13 cellular contexts compared by ENCODE assay signal in genomic region chr11:46330154-46330886, GRCh38. TPM values are rescaled to one million over a fixed set of nuclear protein-coding genes. Genes with fewer than 3 reads are reported as not detected.
DNase-seq lines count a peak whose midpoint lies in the region; ATAC-seq and TF ChIP-seq lines count a peak whose summit lies in the region.
"Had no signal": no experiment of that assay in that cellular context is flagged by ENCODE, and none has a peak within 500 bp of the region (broad histone marks: within the 10 kb centered on the region; RNA-seq: fewer than 3 reads in every experiment).

No MANE protein-coding gene starts in this region.

- TF ChIP-seq CTCF in NB4 (IDR thresholded peaks at IDR 0.05; ENCODE audit: low read depth, low read length) (no peak), nephron progenitor cell (IDR thresholded peaks at IDR 0.05) (no peak)

- no peak for TF ChIP-seq POLR2A in NB4 (IDR thresholded peaks at IDR 0.05; ENCODE audit: extremely low read depth, insufficient read length)

- intact Hi-C loops in activated CD4-positive, alpha-beta T cell treated with anti-CD3 and anti-CD28 coated beads, Interleukin-2, amount 10 ng/mL, durations not matched to agents 24 days and 14 days (cut with micrococcal nuclease), result no loop called here

- no peaks in the 10 kb centered on the region for H3K36me3 Mint-ChIP-seq in activated CD4-positive, alpha-beta T cell treated with anti-CD3 and anti-CD28 coated beads, Interleukin-2, amount 10 ng/mL, durations not matched to agents 24 days and 14 days (ENCODE audit: low read depth)
- no peaks in the 10 kb centered on the region for H3K36me3 Mint-ChIP-seq in activated naive CD8-positive, alpha-beta T cell
- no peaks in the 10 kb centered on the region for H3K36me3 Mint-ChIP-seq in nephron progenitor cell (ENCODE audit: low read depth)

- ATAC-seq in GM21381 (IDR thresholded peaks at IDR 0.05; ENCODE audit: unreplicated experiment) (no peak), HG02759 (IDR thresholded peaks at IDR 0.05; ENCODE audit: unreplicated experiment) (no peak)
- ATAC-seq: foreskin keratinocyte had no signal

- peaks cover 25% of the 10 kb centered on the region for H3K4me1 Mint-ChIP-seq in activated CD4-positive, alpha-beta T cell treated with anti-CD3 and anti-CD28 coated beads, Interleukin-2, amount 10 ng/mL, durations not matched to agents 24 days and 14 days
- peaks cover 62% of the 10 kb centered on the region for H3K4me1 Mint-ChIP-seq in activated naive CD8-positive, alpha-beta T cell (ENCODE audit: low read depth)
- peaks cover 53% of the 10 kb centered on the region for H3K4me1 Mint-ChIP-seq in nephron progenitor cell

- H3K27ac Mint-ChIP-seq in activated CD4-positive, alpha-beta T cell treated with anti-CD3 and anti-CD28 coated beads, Interleukin-2, amount 10 ng/mL, durations not matched to agents 24 days and 14 days, result no peak overlapping the region
- peak overlapping the region; percentile 81 for H3K27ac Mint-ChIP-seq in activated naive CD8-positive, alpha-beta T cell
- H3K27ac Mint-ChIP-seq in nephron progenitor cell, result peak overlapping the region; percentile 6

- H3K4me3 ChIP-seq in NB4 (ENCODE audit: low read depth, low read length), result no peak overlapping the region
- H3K4me3 ChIP-seq: breast epithelium, upper lobe of right lung had no signal

- no peak for DNase-seq in activated CD4-positive, alpha-beta T cell treated with anti-CD3 and anti-CD28 coated beads, Interleukin-2, amount 10 ng/mL, durations not matched to agents 24 days and 14 days
- DNase-seq in activated CD4-positive, alpha-beta T cell treated with anti-CD3 and anti-CD28 coated beads for 4 hours, result no peak
- DNase-seq in NB4 (ENCODE audit: low read depth), result peak; percentile 60
- DNase-seq in nephron progenitor cell, result peak; percentile 37
- no peak for DNase-seq in glomerular visceral epithelial cell (ENCODE audit: extremely low spot score)
- DNase-seq: foreskin keratinocyte, HCEC 1CT, upper lobe of right lung had no signal

- peak overlapping the region; percentile 9 for H3K4me3 Mint-ChIP-seq in activated CD4-positive, alpha-beta T cell treated with anti-CD3 and anti-CD28 coated beads, Interleukin-2, amount 10 ng/mL, durations not matched to agents 24 days and 14 days
- H3K4me3 Mint-ChIP-seq in activated naive CD8-positive, alpha-beta T cell, result peak overlapping the region; percentile 80
- H3K4me3 Mint-ChIP-seq in nephron progenitor cell, result peak overlapping the region; percentile 76

- peaks cover 61% of the 10 kb centered on the region for H3K27me3 Mint-ChIP-seq in activated CD4-positive, alpha-beta T cell treated with anti-CD3 and anti-CD28 coated beads, Interleukin-2, amount 10 ng/mL, durations not matched to agents 24 days and 14 days
- H3K27me3 Mint-ChIP-seq in activated naive CD8-positive, alpha-beta T cell, result no peaks in the 10 kb centered on the region
- peaks cover 64% of the 10 kb centered on the region for H3K27me3 Mint-ChIP-seq in nephron progenitor cell (ENCODE audit: low read depth, poor library complexity)

- no peaks in the 10 kb centered on the region for H3K9me3 Mint-ChIP-seq in activated CD4-positive, alpha-beta T cell treated with anti-CD3 and anti-CD28 coated beads, Interleukin-2, amount 10 ng/mL, durations not matched to agents 24 days and 14 days
- H3K9me3 Mint-ChIP-seq in activated naive CD8-positive, alpha-beta T cell (ENCODE audit: low read depth), result no peaks in the 10 kb centered on the region
- no peaks in the 10 kb centered on the region for H3K9me3 Mint-ChIP-seq in nephron progenitor cell

RNA-seq across cellular contexts. Expression of gene DGKZ, which starts 16.9 kb away (rescaled TPM):
- total RNA-seq in activated CD4-positive, alpha-beta T cell treated with anti-CD3 and anti-CD28 coated beads, Interleukin-2, amount 10 ng/mL, durations not matched to agents 24 days and 14 days, result 87.4 and 94.7 TPM in 2 replicates

RNA-seq across cellular contexts. Expression of gene MDK, which starts 51.1 kb away (rescaled TPM):
- 5.4 and 7.1 TPM in 2 replicates for total RNA-seq in activated CD4-positive, alpha-beta T cell treated with anti-CD3 and anti-CD28 coated beads, Interleukin-2, amount 10 ng/mL, durations not matched to agents 24 days and 14 days

RNA-seq across cellular contexts. Expression of gene CREB3L1, which starts 52.9 kb away (rescaled TPM):
- total RNA-seq in activated CD4-positive, alpha-beta T cell treated with anti-CD3 and anti-CD28 coated beads, Interleukin-2, amount 10 ng/mL, durations not matched to agents 24 days and 14 days, result 0.09 and 0.17 TPM in 2 replicates
- total RNA-seq: SK-MEL-5 had no signal

Comparison
In these comparisons a context has a peak if more than half of its experiments do, and no peak if none do; other contexts are left out.
1. DNase-seq: peak in NB4 (single experiment) and nephron progenitor cell (single experiment); none in activated CD4-positive, alpha-beta T cell treated with anti-CD3 and anti-CD28 coated beads, Interleukin-2, amount 10 ng/mL, durations not matched to agents 24 days and 14 days (single experiment), activated CD4-positive, alpha-beta T cell treated with anti-CD3 and anti-CD28 coated beads for 4 hours (0 of 2) and glomerular visceral epithelial cell (single experiment).
2. H3K4me3 Mint-ChIP-seq: peak in every context shown above with its lines; median percentile 80 in activated naive CD8-positive, alpha-beta T cell; 76 in nephron progenitor cell; 9 in activated CD4-positive, alpha-beta T cell treated with anti-CD3 and anti-CD28 coated beads, Interleukin-2, amount 10 ng/mL, durations not matched to agents 24 days and 14 days.